7 cellular contexts compared by ENCODE assay signal in the genomic region with DNA sequence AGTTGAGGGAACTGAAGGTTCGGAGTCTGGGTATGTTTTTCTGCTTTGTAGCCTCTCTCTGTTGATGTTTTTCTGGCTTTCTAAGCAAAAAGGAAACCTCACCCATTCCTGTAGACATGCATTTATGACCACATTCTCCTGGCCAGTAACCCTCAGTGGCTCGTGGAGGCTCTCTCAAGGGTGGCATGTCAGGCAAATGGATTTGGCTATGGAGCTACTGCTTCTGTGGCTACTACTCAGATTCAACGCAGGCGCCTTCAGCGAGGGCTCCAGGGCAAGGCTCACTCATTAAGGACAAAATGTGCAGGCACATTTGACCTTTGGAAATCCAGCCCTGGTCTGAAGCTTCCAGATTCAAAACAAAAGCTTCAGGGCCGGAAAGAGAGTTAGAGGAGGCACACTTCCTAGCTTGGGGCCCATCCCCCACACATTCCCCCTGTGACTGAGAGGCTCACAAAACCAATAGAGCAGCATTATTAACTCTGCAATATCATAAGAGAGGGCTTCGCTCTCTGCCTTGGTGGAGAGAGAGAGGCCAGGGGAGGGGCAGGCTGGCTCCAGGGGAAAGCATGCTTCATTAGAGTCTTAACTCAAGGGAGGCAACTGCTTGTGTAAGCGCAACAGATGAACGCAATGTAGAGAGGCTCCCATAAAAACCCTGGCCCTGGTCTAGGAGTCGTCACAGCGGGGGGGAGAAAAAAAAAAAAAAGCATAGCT. TPM values are rescaled to one million over a fixed set of nuclear protein-coding genes. Genes with fewer than 3 reads are reported as not detected.
DNase-seq lines count a peak whose midpoint lies in the region; ATAC-seq, FAIRE-seq and TF ChIP-seq lines count a peak whose summit lies in the region.

No MANE protein-coding gene starts in this region.

- peak; percentile 53 for ATAC-seq in GM21367 (IDR thresholded peaks at IDR 0.05; ENCODE audit: unreplicated experiment)
- peak; percentile 46 for ATAC-seq in IMR-90 (ENCODE audit: low read depth)
- peak; percentile 69 for ATAC-seq in stimulated activated effector memory CD8-positive, alpha-beta T cell treated with anti-CD3 and anti-CD28 coated beads, Interleukin-12 subunit alpha, Interleukin-12 subunit beta, amount 100 ng/mL, for 72 hours

- H3K27ac ChIP-seq in IMR-90 (ENCODE audit: insufficient read depth, low read length): peak overlapping the region; percentile 30
- H3K27ac ChIP-seq in coronary artery: peak overlapping the region; percentile 91 to 92

- H3K36me3 Mint-ChIP-seq in stimulated activated effector memory CD8-positive, alpha-beta T cell treated with anti-CD3 and anti-CD28 coated beads, Interleukin-12 subunit alpha, Interleukin-12 subunit beta, amount 100 ng/mL, for 72 hours: peaks cover 2% of the 10 kb centered on the region

- no peak overlapping the region for H2BK20ac ChIP-seq in IMR-90 (ENCODE audit: low read depth, low read length)

- no peak overlapping the region for H2BK5ac ChIP-seq in IMR-90 (ENCODE audit: low read depth, low read length, poor library complexity, severe bottlenecking)

- 50% methylated on average over 6 of the region's 11 CpGs; no CpG with 5 or more reads in 1 of the 2 experiments for WGBS in IMR-90 (ENCODE audit: extremely low coverage in 2 of 2, insufficient read length in 1 of 2), 2 experiments

- no peaks in the 10 kb centered on the region for H3K9me3 ChIP-seq in IMR-90 (ENCODE audit: control insufficient read depth, insufficient read depth, low read length)

- no peak overlapping the region for H2AK9ac ChIP-seq in IMR-90 (replicated peaks; ENCODE audit: low read depth, low read length, poor library complexity)

- H3K4ac ChIP-seq in IMR-90 (ENCODE audit: low read depth, low read length): no peak overlapping the region

- no peak overlapping the region for H3K56ac ChIP-seq in IMR-90 (ENCODE audit: extremely low read depth, insufficient read depth, low read length)

- H4K20me1 ChIP-seq in IMR-90 (ENCODE audit: insufficient read depth, low read length): peaks cover 94% of the 10 kb centered on the region

- no peak overlapping the region for H2AFZ ChIP-seq in IMR-90 (replicated peaks; ENCODE audit: low read length, poor library complexity)

- no peak overlapping the region for H4K8ac ChIP-seq in IMR-90 (ENCODE audit: low read depth in 2 of 2, low read length in 2 of 2)

- peak overlapping the region; percentile 52 for H3K27ac Mint-ChIP-seq in stimulated activated effector memory CD8-positive, alpha-beta T cell treated with anti-CD3 and anti-CD28 coated beads, Interleukin-12 subunit alpha, Interleukin-12 subunit beta, amount 100 ng/mL, for 72 hours

- H3K27me3 ChIP-seq in IMR-90 (ENCODE audit: control insufficient read depth, insufficient read depth, low read length): no peaks in the 10 kb centered on the region

- in situ Hi-C loops in IMR-90 (cut with MboI; ENCODE audit: low sequenced_read_pairs): no loop called here

- H2AK5ac ChIP-seq in IMR-90 (ENCODE audit: low read depth, low read length): no peak overlapping the region; the same call in 1 of the 2 replicates

- TF ChIP-seq POLR2A in IMR-90 (IDR thresholded peaks at IDR 0.05; ENCODE audit: low read depth, low read length): no peak

- no peak for TF ChIP-seq RAD21 in IMR-90 (IDR thresholded peaks at IDR 0.05; ENCODE audit: low read length)

- H2BK15ac ChIP-seq in IMR-90 (ENCODE audit: low read depth, low read length): no peak overlapping the region

- peak overlapping the region; percentile 32 for H3K4me3 Mint-ChIP-seq in stimulated activated effector memory CD8-positive, alpha-beta T cell treated with anti-CD3 and anti-CD28 coated beads, Interleukin-12 subunit alpha, Interleukin-12 subunit beta, amount 100 ng/mL, for 72 hours

- peaks cover 12% of the 10 kb centered on the region for H3K36me3 ChIP-seq in IMR-90 (ENCODE audit: control insufficient read depth, insufficient read depth, low read length)

- TF ChIP-seq CTCF in IMR-90 (conservative IDR thresholded peaks at IDR 0.05; ENCODE audit: low read depth, low read length): no peak
- no peak for TF ChIP-seq CTCF in coronary artery (IDR thresholded peaks at IDR 0.05)
- TF ChIP-seq CTCF in D721Med (IDR thresholded peaks at IDR 0.05; ENCODE audit: insufficient read depth, missing control alignments): no peak

- peaks cover 26% of the 10 kb centered on the region for H3K4me1 Mint-ChIP-seq in stimulated activated effector memory CD8-positive, alpha-beta T cell treated with anti-CD3 and anti-CD28 coated beads, Interleukin-12 subunit alpha, Interleukin-12 subunit beta, amount 100 ng/mL, for 72 hours

- POLR2A ChIA-PET in IMR-90 (lab: Charles Lee; ENCODE audit: unreplicated experiment): no interaction called here

- CTCF ChIA-PET in IMR-90 (lab: Yijun Ruan, JAX): interaction anchor here (0.6 to 1.1 kb wide), 4 partner anchors 9 to 354 kb away, joined by 3 to 5 read pairs (median 4); no protein-coding TSS in a partner anchor

- H3K14ac ChIP-seq in IMR-90 (replicated peaks; ENCODE audit: low read depth, low read length): peak overlapping the region; percentile 27; the same call in 1 of the 2 replicates

- peaks cover 18% of the 10 kb centered on the region for H3K4me1 ChIP-seq in IMR-90 (ENCODE audit: control insufficient read depth, insufficient read depth, low read length)

- H3K18ac ChIP-seq in IMR-90 (ENCODE audit: low read depth, low read length): no peak overlapping the region

- peaks cover 34% of the 10 kb centered on the region for H3K9me1 ChIP-seq in IMR-90 (ENCODE audit: insufficient read depth, low read length)

- no peak overlapping the region for H2BK120ac ChIP-seq in IMR-90 (ENCODE audit: low read depth, low read length)

- no peak overlapping the region for H3K4me3 ChIP-seq in IMR-90 (ENCODE audit: insufficient read depth, low read depth, low read length)
- H3K4me3 ChIP-seq in coronary artery: peak overlapping the region; percentile 51

- peak overlapping the region; percentile 40 for H3K4me2 ChIP-seq in IMR-90 (ENCODE audit: low read depth, low read length)

- peaks cover 7 to 86% of the 10 kb centered on the region in 2 experiments; a peak in 2 of 4 replicates for H3K79me1 ChIP-seq in IMR-90 (ENCODE audit: low read depth in 1 of 2, low read length in 2 of 2)

- no TSS peak for BruUV-seq in IMR-90 (replicated peaks; lab: Mats Ljungman, UMichigan)

- dilution Hi-C loops in IMR-90 (cut with HindIII; ENCODE audit: low sequenced_read_pairs, unreplicated experiment): no loop called here

- peak overlapping the region; percentile 51; the same call in 1 of the 2 replicates for H3K23ac ChIP-seq in IMR-90 (ENCODE audit: low read depth, low read length)

- intact Hi-C loops in IMR-90 (cut with micrococcal nuclease): no loop called here

- no peaks in the 10 kb centered on the region for H3K9me3 Mint-ChIP-seq in stimulated activated effector memory CD8-positive, alpha-beta T cell treated with anti-CD3 and anti-CD28 coated beads, Interleukin-12 subunit alpha, Interleukin-12 subunit beta, amount 100 ng/mL, for 72 hours

- no peak overlapping the region for H4K5ac ChIP-seq in IMR-90 (ENCODE audit: low read depth, low read length)

- H4K91ac ChIP-seq in IMR-90 (ENCODE audit: insufficient read depth, low read depth, low read length): no peak overlapping the region

- DNase-seq in IMR-90 (no peak), UCSD-AML1 (lab: John Stamatoyannopoulos, UW; ENCODE audit: unreplicated experiment) (peak; percentile 44), coronary artery (ENCODE audit: low spot score) (peak; percentile 90), medulla oblongata (ENCODE audit: extremely low spot score) (peak; percentile 85), D721Med (ENCODE audit: insufficient read length, low spot score) (no peak)
- no peak for DNase-seq in stimulated activated effector memory CD8-positive, alpha-beta T cell treated with anti-CD3 and anti-CD28 coated beads, Interleukin-12 subunit alpha, Interleukin-12 subunit beta, amount 100 ng/mL, for 72 hours (ENCODE audit: low spot score in 2 of 2)

- no peak overlapping the region for H3K9ac ChIP-seq in IMR-90 (ENCODE audit: low read depth, low read length)

- no peak for FAIRE-seq in D721Med (lab: Jason Lieb, UNC)

TF ChIP-seq in IMR-90, 13 proteins besides CTCF, POLR2A, EP300 and RAD21:
- no peak for TF ChIP-seq SMC3 (IDR thresholded peaks at IDR 0.05; ENCODE audit: low read depth, low read length)
- no peak for TF ChIP-seq NFE2L2 (IDR thresholded peaks at IDR 0.05; ENCODE audit: low read depth, low read length)
- no peak for TF ChIP-seq RCOR1 (IDR thresholded peaks at IDR 0.05; ENCODE audit: insufficient replicate concordance, low read length)
- TF ChIP-seq CHD1 (IDR thresholded peaks at IDR 0.05; ENCODE audit: low read depth, low read length): no peak
- TF ChIP-seq, protein P1, sequence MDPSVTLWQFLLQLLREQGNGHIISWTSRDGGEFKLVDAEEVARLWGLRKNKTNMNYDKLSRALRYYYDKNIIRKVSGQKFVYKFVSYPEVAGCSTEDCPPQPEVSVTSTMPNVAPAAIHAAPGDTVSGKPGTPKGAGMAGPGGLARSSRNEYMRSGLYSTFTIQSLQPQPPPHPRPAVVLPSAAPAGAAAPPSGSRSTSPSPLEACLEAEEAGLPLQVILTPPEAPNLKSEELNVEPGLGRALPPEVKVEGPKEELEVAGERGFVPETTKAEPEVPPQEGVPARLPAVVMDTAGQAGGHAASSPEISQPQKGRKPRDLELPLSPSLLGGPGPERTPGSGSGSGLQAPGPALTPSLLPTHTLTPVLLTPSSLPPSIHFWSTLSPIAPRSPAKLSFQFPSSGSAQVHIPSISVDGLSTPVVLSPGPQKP (IDR thresholded peaks at IDR 0.05; ENCODE audit: borderline replicate concordance, low read depth, low read length): no peak
- no peak for TF ChIP-seq MAFK (IDR thresholded peaks at IDR 0.05; ENCODE audit: low read depth, low read length)

RNA-seq across cellular contexts. Expression of a gene that starts 22.1 kb away (rescaled TPM):
- total RNA-seq in IMR-90 (2012; rRNA removed): 25.3 and 28.5 TPM in 2 replicates
- 23.1 and 24.1 TPM in 2 replicates for polyA plus RNA-seq in IMR-90 (2012; rRNA removed)
- polyA plus RNA-seq in IMR-90 (2012; cell fraction: cytosol; rRNA removed): 5.1 and 8.5 TPM in 2 replicates
- 33.0 and 75.4 TPM in 2 replicates for polyA plus RNA-seq in IMR-90 (2012; cell fraction: nucleus; rRNA removed; ENCODE audit: low replicate concordance)

Comparison
In these comparisons a context has a peak if more than half of its experiments do, and no peak if none do; other contexts are left out.
1. DNase-seq: peak in UCSD-AML1 (single experiment), coronary artery (single experiment) and medulla oblongata (single experiment); none in IMR-90 (single experiment), stimulated activated effector memory CD8-positive, alpha-beta T cell treated with anti-CD3 and anti-CD28 coated beads, Interleukin-12 subunit alpha, Interleukin-12 subunit beta, amount 100 ng/mL, for 72 hours (0 of 2) and D721Med (single experiment).
2. Peak in every context shown above with its lines, with median percentiles within 50 percentile points of each other: ATAC-seq.